1 cellular context compared by ENCODE assay signal in the genomic region with DNA sequence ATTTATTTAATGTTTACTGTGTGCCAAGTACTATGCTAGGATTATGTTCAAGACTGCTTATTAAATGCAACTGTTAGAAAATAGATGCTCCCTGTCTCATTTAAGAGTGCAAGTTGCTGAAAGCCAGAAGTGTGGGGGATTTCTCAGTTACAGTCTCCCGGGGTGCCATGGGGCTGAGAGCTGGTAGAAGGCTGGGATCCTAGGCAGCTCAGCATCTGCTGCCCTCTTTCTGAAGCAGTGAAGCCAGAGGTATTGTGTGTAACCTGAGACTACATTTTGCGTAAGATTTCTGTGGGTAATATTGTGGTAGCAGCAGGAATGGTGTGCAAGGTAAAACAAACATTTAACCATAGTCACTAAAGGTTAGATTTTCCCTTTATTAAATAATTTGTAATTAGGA.
TF ChIP-seq lines count a peak whose summit lies in the region.

No MANE protein-coding gene starts in this region.

TF ChIP-seq in WTC11, 78 proteins besides CTCF, POLR2A, EP300 and RAD21 (continued from another document):
- TF ChIP-seq, protein P1, sequence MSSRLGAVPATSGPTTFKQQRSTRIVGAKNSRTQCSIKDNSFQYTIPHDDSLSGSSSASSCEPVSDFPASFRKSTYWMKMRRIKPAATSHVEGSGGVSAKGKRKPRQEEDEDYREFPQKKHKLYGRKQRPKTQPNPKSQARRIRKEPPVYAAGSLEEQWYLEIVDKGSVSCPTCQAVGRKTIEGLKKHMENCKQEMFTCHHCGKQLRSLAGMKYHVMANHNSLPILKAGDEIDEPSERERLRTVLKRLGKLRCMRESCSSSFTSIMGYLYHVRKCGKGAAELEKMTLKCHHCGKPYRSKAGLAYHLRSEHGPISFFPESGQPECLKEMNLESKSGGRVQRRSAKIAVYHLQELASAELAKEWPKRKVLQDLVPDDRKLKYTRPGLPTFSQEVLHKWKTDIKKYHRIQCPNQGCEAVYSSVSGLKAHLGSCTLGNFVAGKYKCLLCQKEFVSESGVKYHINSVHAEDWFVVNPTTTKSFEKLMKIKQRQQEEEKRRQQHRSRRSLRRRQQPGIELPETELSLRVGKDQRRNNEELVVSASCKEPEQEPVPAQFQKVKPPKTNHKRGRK (CRISPR knock-in tag; IDR thresholded peaks at IDR 0.05; ENCODE audit: borderline replicate concordance) = no peak
- no peak for TF ChIP-seq ZNF263 (CRISPR knock-in tag; IDR thresholded peaks at IDR 0.05; ENCODE audit: low read depth)
- TF ChIP-seq, protein P2, sequence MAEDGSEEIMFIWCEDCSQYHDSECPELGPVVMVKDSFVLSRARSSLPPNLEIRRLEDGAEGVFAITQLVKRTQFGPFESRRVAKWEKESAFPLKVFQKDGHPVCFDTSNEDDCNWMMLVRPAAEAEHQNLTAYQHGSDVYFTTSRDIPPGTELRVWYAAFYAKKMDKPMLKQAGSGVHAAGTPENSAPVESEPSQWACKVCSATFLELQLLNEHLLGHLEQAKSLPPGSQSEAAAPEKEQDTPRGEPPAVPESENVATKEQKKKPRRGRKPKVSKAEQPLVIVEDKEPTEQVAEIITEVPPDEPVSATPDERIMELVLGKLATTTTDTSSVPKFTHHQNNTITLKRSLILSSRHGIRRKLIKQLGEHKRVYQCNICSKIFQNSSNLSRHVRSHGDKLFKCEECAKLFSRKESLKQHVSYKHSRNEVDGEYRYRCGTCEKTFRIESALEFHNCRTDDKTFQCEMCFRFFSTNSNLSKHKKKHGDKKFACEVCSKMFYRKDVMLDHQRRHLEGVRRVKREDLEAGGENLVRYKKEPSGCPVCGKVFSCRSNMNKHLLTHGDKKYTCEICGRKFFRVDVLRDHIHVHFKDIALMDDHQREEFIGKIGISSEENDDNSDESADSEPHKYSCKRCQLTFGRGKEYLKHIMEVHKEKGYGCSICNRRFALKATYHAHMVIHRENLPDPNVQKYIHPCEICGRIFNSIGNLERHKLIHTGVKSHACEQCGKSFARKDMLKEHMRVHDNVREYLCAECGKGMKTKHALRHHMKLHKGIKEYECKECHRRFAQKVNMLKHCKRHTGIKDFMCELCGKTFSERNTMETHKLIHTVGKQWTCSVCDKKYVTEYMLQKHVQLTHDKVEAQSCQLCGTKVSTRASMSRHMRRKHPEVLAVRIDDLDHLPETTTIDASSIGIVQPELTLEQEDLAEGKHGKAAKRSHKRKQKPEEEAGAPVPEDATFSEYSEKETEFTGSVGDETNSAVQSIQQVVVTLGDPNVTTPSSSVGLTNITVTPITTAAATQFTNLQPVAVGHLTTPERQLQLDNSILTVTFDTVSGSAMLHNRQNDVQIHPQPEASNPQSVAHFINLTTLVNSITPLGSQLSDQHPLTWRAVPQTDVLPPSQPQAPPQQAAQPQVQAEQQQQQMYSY (CRISPR knock-in tag; IDR thresholded peaks at IDR 0.05) = no peak
- TF ChIP-seq, protein P3, sequence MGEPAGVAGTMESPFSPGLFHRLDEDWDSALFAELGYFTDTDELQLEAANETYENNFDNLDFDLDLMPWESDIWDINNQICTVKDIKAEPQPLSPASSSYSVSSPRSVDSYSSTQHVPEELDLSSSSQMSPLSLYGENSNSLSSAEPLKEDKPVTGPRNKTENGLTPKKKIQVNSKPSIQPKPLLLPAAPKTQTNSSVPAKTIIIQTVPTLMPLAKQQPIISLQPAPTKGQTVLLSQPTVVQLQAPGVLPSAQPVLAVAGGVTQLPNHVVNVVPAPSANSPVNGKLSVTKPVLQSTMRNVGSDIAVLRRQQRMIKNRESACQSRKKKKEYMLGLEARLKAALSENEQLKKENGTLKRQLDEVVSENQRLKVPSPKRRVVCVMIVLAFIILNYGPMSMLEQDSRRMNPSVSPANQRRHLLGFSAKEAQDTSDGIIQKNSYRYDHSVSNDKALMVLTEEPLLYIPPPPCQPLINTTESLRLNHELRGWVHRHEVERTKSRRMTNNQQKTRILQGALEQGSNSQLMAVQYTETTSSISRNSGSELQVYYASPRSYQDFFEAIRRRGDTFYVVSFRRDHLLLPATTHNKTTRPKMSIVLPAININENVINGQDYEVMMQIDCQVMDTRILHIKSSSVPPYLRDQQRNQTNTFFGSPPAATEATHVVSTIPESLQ (CRISPR knock-in tag; IDR thresholded peaks at IDR 0.05) = no peak
